In the genomic region with DNA sequence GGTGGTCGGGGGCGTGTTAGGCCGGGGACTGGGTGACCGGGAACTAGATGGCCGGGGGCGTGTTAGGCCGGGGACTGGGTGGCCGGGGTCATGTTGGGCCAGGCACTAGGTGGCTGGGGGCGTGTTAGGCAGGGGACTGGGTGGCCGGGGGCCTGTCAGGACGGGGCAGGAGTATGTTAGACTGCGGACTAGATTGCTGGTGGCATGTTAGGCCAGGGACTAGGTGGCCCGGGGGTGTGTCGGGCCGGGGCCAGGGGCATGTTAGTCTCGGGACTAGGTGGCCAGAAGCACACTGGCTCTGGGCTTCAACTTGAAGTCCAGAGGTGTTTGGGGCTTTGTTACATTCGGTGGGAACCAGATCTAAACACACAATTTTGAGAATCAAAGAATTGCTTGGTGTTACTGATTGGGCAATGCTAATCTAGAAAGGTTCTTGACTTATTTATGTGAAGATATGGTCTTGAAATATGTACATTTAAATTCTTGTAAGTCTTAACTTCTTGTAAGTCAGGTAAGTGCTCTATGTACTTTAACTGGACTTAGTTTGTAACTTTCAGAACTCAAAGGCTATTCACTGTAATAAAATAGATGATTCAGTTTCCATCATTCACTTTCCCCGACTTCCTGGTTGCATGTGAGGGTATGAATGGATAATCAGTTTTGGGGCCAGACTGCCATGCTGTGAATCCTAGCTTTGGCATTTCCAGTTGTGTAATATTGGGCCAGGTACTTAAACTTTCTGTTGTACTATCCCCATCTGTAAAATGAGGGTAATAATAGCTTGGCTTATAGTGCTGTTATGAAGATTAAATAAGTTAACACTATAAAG, we compare ENCODE assay signal across 8 cellular contexts. TPM values are rescaled to one million over a fixed set of nuclear protein-coding genes. Genes with fewer than 3 reads are reported as not detected.
DNase-seq lines count a peak whose midpoint lies in the region; ATAC-seq and TF ChIP-seq lines count a peak whose summit lies in the region.

No MANE protein-coding gene starts in this region.

- no peak for TF ChIP-seq CTCF in adrenal gland (IDR thresholded peaks at IDR 0.05)

- peaks cover 47% of the 10 kb centered on the region for H3K4me1 Mint-ChIP-seq in stimulated activated naive CD8-positive, alpha-beta T cell treated with anti-CD3 and anti-CD28 coated beads, Interleukin-15, amount 100 ng/mL, for 72 hours

- ATAC-seq in stimulated activated naive CD8-positive, alpha-beta T cell treated with anti-CD3 and anti-CD28 coated beads, Interleukin-15, amount 100 ng/mL, for 72 hours, result peak; percentile 61

- peak overlapping the region in 1 of 2 donors; percentile 23 for H3K27ac Mint-ChIP-seq in stimulated activated naive CD8-positive, alpha-beta T cell treated with anti-CD3 and anti-CD28 coated beads, Interleukin-15, amount 100 ng/mL, for 72 hours

- 13% methylated on average over 6 to 18 of the region's 18 CpGs for WGBS in adrenal gland, 4 donors

- TF ChIP-seq POLR2A in adrenal gland (IDR thresholded peaks at IDR 0.05), result no peak

- H3K4me1 ChIP-seq in adrenal gland (replicated peaks in 1 of 2), result peaks cover 6 to 21% of the 10 kb centered on the region in 2 donors

- no peaks in the 10 kb centered on the region for H3K36me3 ChIP-seq in adrenal gland (replicated peaks in 1 of 2)

- intact Hi-C loops in adrenal gland (cut with DNase I), result no loop called here

- H3K27me3 Mint-ChIP-seq in stimulated activated naive CD8-positive, alpha-beta T cell treated with anti-CD3 and anti-CD28 coated beads, Interleukin-15, amount 100 ng/mL, for 72 hours, result no peaks in the 10 kb centered on the region

- no peaks in the 10 kb centered on the region for H3K9me3 ChIP-seq in adrenal gland (replicated peaks in 1 of 3)

- H3K27me3 ChIP-seq in adrenal gland, result no peaks in the 10 kb centered on the region

- H3K9me3 Mint-ChIP-seq in stimulated activated naive CD8-positive, alpha-beta T cell treated with anti-CD3 and anti-CD28 coated beads, Interleukin-15, amount 100 ng/mL, for 72 hours, result no peaks in the 10 kb centered on the region

- DNase-seq in ELF-1 (ENCODE audit: low read depth, low spot score) (peak; percentile 42), HS-5 (ENCODE audit: low read depth) (peak; percentile 60), adrenal gland (no peak), iPS-NIHi7 (ENCODE audit: extremely low spot score) (peak; percentile 18), 8988T (no peak), hypothalamus (lab: John Stamatoyannopoulos, UW) (no peak), NCI-H2227 treated with DMSO at 0.1 percent for 48 hours (lab: John Stamatoyannopoulos, UW) (no peak)
- peak in 1 of 2 donors; percentile 18 for DNase-seq in stimulated activated naive CD8-positive, alpha-beta T cell treated with anti-CD3 and anti-CD28 coated beads, Interleukin-15, amount 100 ng/mL, for 72 hours

- no peak overlapping the region for H3K27ac ChIP-seq in adrenal gland

- peak overlapping the region; percentile 85 to 90 for H3K4me3 Mint-ChIP-seq in stimulated activated naive CD8-positive, alpha-beta T cell treated with anti-CD3 and anti-CD28 coated beads, Interleukin-15, amount 100 ng/mL, for 72 hours

- peak overlapping the region; percentile 77 to 94 (median 88) for H3K4me3 ChIP-seq in adrenal gland

RNA-seq across cellular contexts. Expression of gene EXT2, which starts 1.1 kb away (rescaled TPM):
- total RNA-seq in adrenal gland, result 10 to 100 TPM; 41.3 to 89.3 (median 48.0) TPM
- 10 to 100 TPM; 28.7 to 49.6 (median 32.3) TPM for polyA plus RNA-seq in adrenal gland

RNA-seq across cellular contexts. Expression of gene ACCS, which starts 30.5 kb away (rescaled TPM):
- 10 to 100 TPM; 12.3 to 64.5 (median 41.4) TPM for total RNA-seq in adrenal gland
- polyA plus RNA-seq in adrenal gland, result 100 to 1,000 TPM in 2 of 3 donors, 1 to 10 TPM in 1; 9.8 to 195 (median 108) TPM

RNA-seq across cellular contexts. Expression of gene ACCSL, which starts 48.8 kb away (rescaled TPM):
- total RNA-seq in adrenal gland, result not detected
- not detected for polyA plus RNA-seq in adrenal gland

Comparison
In these comparisons a context has a peak if more than half of its experiments do, and no peak if none do; other contexts are left out.
1. DNase-seq: peak in ELF-1 (single experiment), HS-5 (single experiment) and iPS-NIHi7 (single experiment); none in adrenal gland (0 of 7), 8988T (single experiment), hypothalamus (0 of 51) and NCI-H2227 treated with DMSO at 0.1 percent for 48 hours (single experiment).